Comparison of ENCODE assay signal across 34 cellular contexts in genomic region chr12:113793250-113793649, GRCh38.
"Had no signal": no experiment of that assay in that cellular context is flagged by ENCODE, and none has a peak within 500 bp of the region (broad histone marks: within the 10 kb centered on the region; RNA-seq: fewer than 3 reads in every experiment).

No MANE protein-coding gene starts in this region.

- H3K27ac Mint-ChIP-seq: activated B cell treated with CpG ODN at 0.5 μM for 24 hours; activated CD4-positive, alpha-beta memory T cell treated with anti-CD3 and anti-CD28 coated beads for 36 hours; activated CD4-positive, alpha-beta T cell treated with anti-CD3 and anti-CD28 coated beads, Interleukin-2, amount 10 ng/mL, durations not matched to agents 24 days and 14 days; activated CD8-positive, alpha-beta T cell treated with anti-CD3 and anti-CD28 coated beads for 36 hours; activated naive CD4-positive, alpha-beta T cell treated with anti-CD3 and anti-CD28 coated beads for 36 hours; activated naive CD8-positive, alpha-beta T cell treated with anti-CD3 and anti-CD28 coated beads for 36 hours; activated T-cell treated with anti-CD3 and anti-CD28 coated beads, Interleukin-2, amount 50 U/mL, for 72 hours; activated T-helper 1 cell treated with anti-CD3 and anti-CD28 coated beads, Interleukin-12 subunit alpha, Interleukin-12 subunit beta, Interleukin-2, Interleukin-4 antibody, amounts not matched to agents 30 ng/mL and 10 ng/mL and 1 ng/mL, durations not matched to agents 14 hours and 24 hours and 36 hours; activated T-helper 17 cell treated with anti-CD3 and anti-CD28 coated beads, Interleukin-2, amount 50 U/mL, for 72 hours; T-helper 1 cell treated with Interleukin-12 subunit alpha and Interleukin-12 subunit beta and Interleukin-4 antibody, amounts not matched to agents 30 μg/mL and 1 μg/mL, for 36 hours; T-helper 2 cell treated with Interferon-gamma antibody and Interleukin-4, amounts not matched to agents 5 μg/mL and 100 μg/mL, for 36 hours had no signal

- ATAC-seq: activated CD8-positive, alpha-beta T cell treated with anti-CD3 and anti-CD28 coated beads for 36 hours; activated naive CD4-positive, alpha-beta T cell treated with anti-CD3 and anti-CD28 coated beads, Interleukin-2, amount 50 U/mL, for 72 hours; activated T-cell treated with anti-CD3 and anti-CD28 coated beads, Interleukin-2, amount 50 U/mL, for 4 hours; activated T-cell treated with anti-CD3 and anti-CD28 coated beads, Interleukin-2, amount 50 U/mL, for 72 hours; activated T-helper 17 cell treated with anti-CD3 and anti-CD28 coated beads, Interleukin-2, amount 50 U/mL, for 72 hours; body of pancreas had no signal

- DNase-seq: activated B cell treated with CpG ODN at 0.5 μM for 24 hours; activated CD4-positive, alpha-beta memory T cell treated with anti-CD3 and anti-CD28 coated beads for 36 hours; activated CD4-positive, alpha-beta T cell treated with anti-CD3 and anti-CD28 coated beads for 4 hours; activated CD4-positive, alpha-beta T cell treated with anti-CD3 and anti-CD28 coated beads, Interleukin-2, amount 10 ng/mL, durations not matched to agents 24 days and 14 days; activated CD4-positive, alpha-beta T cell treated with anti-CD3 and anti-CD28 coated beads, Interleukin-2, amount 50 U/mL, for 1 hour; activated CD4-positive, alpha-beta T cell treated with anti-CD3 and anti-CD28 coated beads, Interleukin-2, amount 50 U/mL, for 4 hours; activated CD4-positive, CD25-positive, alpha-beta regulatory T cell treated with anti-CD3 and anti-CD28 coated beads, Interleukin-2, amount 50 U/mL, for 72 hours; activated CD8-positive, alpha-beta memory T cell treated with anti-CD3 and anti-CD28 coated beads, Interleukin-2, amount 50 U/mL, for 4 hours; activated CD8-positive, alpha-beta T cell treated with anti-CD3 and anti-CD28 coated beads for 36 hours; activated effector memory CD4-positive, alpha-beta T cell treated with anti-CD3 and anti-CD28 coated beads, Interleukin-2, amount 50 U/mL, for 16 hours; activated gamma-delta T cell treated with Interleukin-2 at 50 U/mL for 16 hours; activated naive CD4-positive, alpha-beta T cell; activated naive CD4-positive, alpha-beta T cell treated with anti-CD3 and anti-CD28 coated beads for 36 hours; activated naive CD4-positive, alpha-beta T cell treated with anti-CD3 and anti-CD28 coated beads, Interleukin-2, amount 50 U/mL, for 16 hours; activated naive CD8-positive, alpha-beta T cell treated with anti-CD3 and anti-CD28 coated beads for 36 hours; activated T-cell treated with anti-CD3 and anti-CD28 coated beads for 4 hours; activated T-cell treated with anti-CD3 and anti-CD28 coated beads, Interleukin-2, amount 50 U/mL, for 1 hour; activated T-cell treated with anti-CD3 and anti-CD28 coated beads, Interleukin-2, amount 50 U/mL, for 4 hours; activated T-cell treated with anti-CD3 and anti-CD28 coated beads, Interleukin-2, amount 50 U/mL, for 72 hours; adrenal gland; amniotic stem cell; aorta; body of pancreas; caudate nucleus; cerebellar nuclear complex; T-helper 1 cell; T-helper 2 cell; T-helper 9 cell had no signal

- H3K9me3 Mint-ChIP-seq: activated T-helper 1 cell treated with anti-CD3 and anti-CD28 coated beads, Interleukin-12 subunit alpha, Interleukin-12 subunit beta, Interleukin-2, Interleukin-4 antibody, amounts not matched to agents 30 ng/mL and 10 ng/mL and 1 ng/mL, durations not matched to agents 14 hours and 24 hours and 36 hours; T-helper 2 cell treated with Interferon-gamma antibody and Interleukin-4, amounts not matched to agents 5 μg/mL and 100 μg/mL, for 36 hours had no signal

- H3K27me3 Mint-ChIP-seq: activated B cell treated with CpG ODN at 0.5 μM for 24 hours; activated CD4-positive, alpha-beta memory T cell treated with anti-CD3 and anti-CD28 coated beads for 36 hours; activated CD8-positive, alpha-beta T cell treated with anti-CD3 and anti-CD28 coated beads for 36 hours; activated naive CD8-positive, alpha-beta T cell treated with anti-CD3 and anti-CD28 coated beads for 36 hours; activated T-helper 17 cell treated with anti-CD3 and anti-CD28 coated beads, Interleukin-2, amount 50 U/mL, for 72 hours; central memory CD8-positive, alpha-beta T cell had no signal

- H3K4me3 Mint-ChIP-seq: activated B cell treated with CpG ODN at 0.5 μM for 24 hours; activated CD4-positive, alpha-beta memory T cell treated with anti-CD3 and anti-CD28 coated beads for 36 hours; activated CD4-positive, alpha-beta T cell treated with anti-CD3 and anti-CD28 coated beads, Interleukin-2, amount 10 ng/mL, durations not matched to agents 24 days and 14 days; activated CD8-positive, alpha-beta T cell treated with anti-CD3 and anti-CD28 coated beads for 36 hours; activated naive CD4-positive, alpha-beta T cell treated with anti-CD3 and anti-CD28 coated beads for 36 hours; activated naive CD8-positive, alpha-beta T cell treated with anti-CD3 and anti-CD28 coated beads for 36 hours; activated T-cell treated with anti-CD3 and anti-CD28 coated beads, Interleukin-2, amount 50 U/mL, for 4 hours; activated T-cell treated with anti-CD3 and anti-CD28 coated beads, Interleukin-2, amount 50 U/mL, for 72 hours; activated T-helper 1 cell treated with anti-CD3 and anti-CD28 coated beads, Interleukin-12 subunit alpha, Interleukin-12 subunit beta, Interleukin-2, Interleukin-4 antibody, amounts not matched to agents 30 ng/mL and 10 ng/mL and 1 ng/mL, durations not matched to agents 14 hours and 24 hours and 36 hours; activated T-helper 17 cell treated with anti-CD3 and anti-CD28 coated beads, Interleukin-2, amount 50 U/mL, for 72 hours; central memory CD8-positive, alpha-beta T cell; T-helper 1 cell treated with Interleukin-12 subunit alpha and Interleukin-12 subunit beta and Interleukin-4 antibody, amounts not matched to agents 30 μg/mL and 1 μg/mL, for 36 hours; T-helper 2 cell treated with Interferon-gamma antibody and Interleukin-4, amounts not matched to agents 5 μg/mL and 100 μg/mL, for 36 hours had no signal

- H3K4me1 Mint-ChIP-seq: activated B cell treated with CpG ODN at 0.5 μM for 24 hours; activated CD4-positive, alpha-beta T cell treated with anti-CD3 and anti-CD28 coated beads, Interleukin-2, amount 10 ng/mL, durations not matched to agents 24 days and 14 days; activated naive CD8-positive, alpha-beta T cell treated with anti-CD3 and anti-CD28 coated beads for 36 hours; activated T-helper 17 cell treated with anti-CD3 and anti-CD28 coated beads, Interleukin-2, amount 50 U/mL, for 72 hours; central memory CD8-positive, alpha-beta T cell had no signal

- H3K36me3 Mint-ChIP-seq: activated CD4-positive, alpha-beta memory T cell treated with anti-CD3 and anti-CD28 coated beads for 36 hours had no signal
